In the genomic region with DNA sequence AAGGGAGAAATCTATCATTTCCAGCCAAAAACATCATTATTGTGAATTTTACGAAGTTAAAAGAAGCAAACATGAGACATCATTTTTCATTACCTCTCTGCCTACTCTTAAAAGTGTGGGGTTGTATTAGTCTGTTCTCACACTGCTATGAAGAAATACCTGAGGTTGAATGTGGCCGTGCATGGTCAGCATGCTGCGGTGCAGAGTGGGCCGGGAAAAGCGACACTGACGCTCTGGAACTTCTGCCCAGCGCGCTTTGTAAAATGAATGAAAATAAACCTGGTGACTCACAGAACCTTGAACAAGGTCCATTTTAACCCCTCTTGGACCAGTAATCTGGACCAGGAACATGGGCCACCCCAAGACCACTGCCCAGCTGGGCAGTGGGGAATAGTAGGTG, we compare ENCODE assay signal across 28 cellular contexts.
"Had no signal": no experiment of that assay in that cellular context is flagged by ENCODE, and none has a peak within 500 bp of the region (broad histone marks: within the 10 kb centered on the region; RNA-seq: fewer than 3 reads in every experiment).

No MANE protein-coding gene starts in this region.

- H3K4me1 Mint-ChIP-seq: activated B cell treated with CpG ODN at 0.5 μM for 24 hours; activated T-helper 17 cell treated with anti-CD3 and anti-CD28 coated beads, Interleukin-2, amount 50 U/mL, for 72 hours had no signal

- H3K27ac Mint-ChIP-seq: activated B cell treated with CpG ODN at 0.5 μM for 24 hours; activated CD8-positive, alpha-beta T cell treated with anti-CD3 and anti-CD28 coated beads for 36 hours; activated naive CD8-positive, alpha-beta T cell; activated T-helper 17 cell treated with anti-CD3 and anti-CD28 coated beads, Interleukin-2, amount 50 U/mL, for 72 hours; T-helper 2 cell treated with Interferon-gamma antibody and Interleukin-4, amounts not matched to agents 5 μg/mL and 100 μg/mL, for 36 hours had no signal

- H3K36me3 Mint-ChIP-seq: activated naive CD8-positive, alpha-beta T cell had no signal

- H3K9me3 Mint-ChIP-seq: activated B cell treated with CpG ODN at 0.5 μM for 24 hours; activated CD8-positive, alpha-beta T cell treated with anti-CD3 and anti-CD28 coated beads for 36 hours; activated T-cell treated with anti-CD3 and anti-CD28 coated beads, Interleukin-2, amount 50 U/mL, for 4 hours; activated T-helper 17 cell treated with anti-CD3 and anti-CD28 coated beads, Interleukin-2, amount 50 U/mL, for 72 hours; T-helper 2 cell treated with Interferon-gamma antibody and Interleukin-4, amounts not matched to agents 5 μg/mL and 100 μg/mL, for 36 hours had no signal

- H3K4me3 Mint-ChIP-seq: activated B cell treated with CpG ODN at 0.5 μM for 24 hours; activated CD8-positive, alpha-beta T cell treated with anti-CD3 and anti-CD28 coated beads for 36 hours; activated naive CD8-positive, alpha-beta T cell; activated T-cell treated with anti-CD3 and anti-CD28 coated beads, Interleukin-2, amount 50 U/mL, for 4 hours; activated T-helper 17 cell treated with anti-CD3 and anti-CD28 coated beads, Interleukin-2, amount 50 U/mL, for 72 hours; T-helper 2 cell treated with Interferon-gamma antibody and Interleukin-4, amounts not matched to agents 5 μg/mL and 100 μg/mL, for 36 hours had no signal

- ATAC-seq: activated CD4-positive, CD25-positive, alpha-beta regulatory T cell treated with anti-CD3 and anti-CD28 coated beads, Interleukin-2, amount 50 U/mL, for 24 hours; activated CD8-positive, alpha-beta T cell treated with anti-CD3 and anti-CD28 coated beads for 36 hours; activated T-cell treated with anti-CD3 and anti-CD28 coated beads, Interleukin-2, amount 50 U/mL, for 4 hours; activated T-helper 17 cell treated with anti-CD3 and anti-CD28 coated beads, Interleukin-2, amount 50 U/mL, for 72 hours; body of pancreas; gastroesophageal sphincter; heart right ventricle had no signal

- DNase-seq: activated B cell treated with CpG ODN at 0.5 μM for 24 hours; activated CD4-positive, alpha-beta T cell treated with anti-CD3 and anti-CD28 coated beads for 48 hours; activated CD4-positive, alpha-beta T cell treated with anti-CD3 and anti-CD28 coated beads, Interleukin-2, amount 50 U/mL, for 1 hour; activated CD4-positive, alpha-beta T cell treated with anti-CD3 and anti-CD28 coated beads, Interleukin-2, amount 50 U/mL, for 48 hours; activated CD8-positive, alpha-beta memory T cell treated with anti-CD3 and anti-CD28 coated beads for 24 hours; activated CD8-positive, alpha-beta T cell treated with anti-CD3 and anti-CD28 coated beads for 36 hours; activated effector memory CD4-positive, alpha-beta T cell treated with Interleukin-2 at 50 U/mL for 16 hours; activated gamma-delta T cell treated with Interleukin-2 at 50 U/mL for 16 hours; activated naive CD4-positive, alpha-beta T cell treated with anti-CD3 and anti-CD28 coated beads, Interleukin-2, amount 50 U/mL, for 16 hours; activated naive CD4-positive, alpha-beta T cell treated with Interleukin-2 at 50 U/mL for 16 hours; activated T-cell treated with anti-CD3 and anti-CD28 coated beads, Interleukin-2, amount 50 U/mL, for 4 hours; amniotic stem cell; anterior cingulate cortex; body of pancreas; caudate nucleus; cortex of kidney; dermis blood vessel endothelial cell; effector CD4-positive, alpha-beta T cell; esophagus squamous epithelium; foreskin melanocyte; heart right ventricle; T1000; WERI-Rb-1 had no signal
